In the genomic region with DNA sequence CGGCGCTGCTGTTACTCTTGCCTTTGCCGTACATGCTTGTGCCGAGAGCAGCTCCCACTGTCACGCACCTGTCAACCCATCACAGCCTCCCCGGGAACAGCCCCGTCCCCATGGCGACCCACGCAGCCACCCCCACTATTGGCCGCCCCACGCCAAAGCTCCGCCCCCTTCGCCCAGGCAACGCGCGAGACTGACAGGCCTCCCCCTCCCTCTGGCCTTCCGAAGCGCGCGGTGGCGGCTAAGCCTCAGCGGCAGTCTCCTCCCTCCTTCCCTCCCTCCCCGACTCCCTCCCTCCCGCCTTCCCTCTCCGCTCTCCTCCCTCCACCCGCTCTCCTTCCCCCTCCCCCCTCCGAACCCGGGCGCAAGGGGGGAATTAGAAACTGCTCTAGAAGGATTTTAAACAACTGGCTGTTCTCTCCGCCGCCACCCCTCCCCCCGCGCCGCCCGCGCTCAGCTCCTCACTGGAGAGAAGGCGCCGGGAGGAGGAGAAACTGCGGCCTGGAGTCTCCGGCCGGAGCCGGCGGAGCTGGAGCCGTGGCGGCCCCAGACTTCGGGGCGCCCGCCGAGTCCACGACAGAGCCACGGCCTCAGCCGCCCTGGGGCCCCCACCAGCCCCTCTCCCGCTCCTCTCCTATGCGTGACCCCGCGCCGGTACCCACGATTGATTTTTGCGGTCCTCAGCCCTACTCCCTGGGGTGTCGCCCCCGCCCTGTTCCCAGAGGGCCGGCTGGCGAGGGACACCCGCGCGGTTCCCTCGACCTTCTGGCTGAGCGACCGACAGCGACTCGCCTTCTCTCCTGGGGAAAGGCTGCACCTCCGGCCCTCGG, we compare ENCODE assay signal across 1 cellular context.
TF ChIP-seq lines count a peak whose summit lies in the region.

A gene (minus strand): TSS at position 89 of the 827 bp plus-strand sequence. CDS start 55 bp downstream, at position 34.

TF ChIP-seq in K562, 482 proteins besides CTCF, POLR2A, EP300 and RAD21 (continued from another document and continues in another):
- TF ChIP-seq, protein P1, sequence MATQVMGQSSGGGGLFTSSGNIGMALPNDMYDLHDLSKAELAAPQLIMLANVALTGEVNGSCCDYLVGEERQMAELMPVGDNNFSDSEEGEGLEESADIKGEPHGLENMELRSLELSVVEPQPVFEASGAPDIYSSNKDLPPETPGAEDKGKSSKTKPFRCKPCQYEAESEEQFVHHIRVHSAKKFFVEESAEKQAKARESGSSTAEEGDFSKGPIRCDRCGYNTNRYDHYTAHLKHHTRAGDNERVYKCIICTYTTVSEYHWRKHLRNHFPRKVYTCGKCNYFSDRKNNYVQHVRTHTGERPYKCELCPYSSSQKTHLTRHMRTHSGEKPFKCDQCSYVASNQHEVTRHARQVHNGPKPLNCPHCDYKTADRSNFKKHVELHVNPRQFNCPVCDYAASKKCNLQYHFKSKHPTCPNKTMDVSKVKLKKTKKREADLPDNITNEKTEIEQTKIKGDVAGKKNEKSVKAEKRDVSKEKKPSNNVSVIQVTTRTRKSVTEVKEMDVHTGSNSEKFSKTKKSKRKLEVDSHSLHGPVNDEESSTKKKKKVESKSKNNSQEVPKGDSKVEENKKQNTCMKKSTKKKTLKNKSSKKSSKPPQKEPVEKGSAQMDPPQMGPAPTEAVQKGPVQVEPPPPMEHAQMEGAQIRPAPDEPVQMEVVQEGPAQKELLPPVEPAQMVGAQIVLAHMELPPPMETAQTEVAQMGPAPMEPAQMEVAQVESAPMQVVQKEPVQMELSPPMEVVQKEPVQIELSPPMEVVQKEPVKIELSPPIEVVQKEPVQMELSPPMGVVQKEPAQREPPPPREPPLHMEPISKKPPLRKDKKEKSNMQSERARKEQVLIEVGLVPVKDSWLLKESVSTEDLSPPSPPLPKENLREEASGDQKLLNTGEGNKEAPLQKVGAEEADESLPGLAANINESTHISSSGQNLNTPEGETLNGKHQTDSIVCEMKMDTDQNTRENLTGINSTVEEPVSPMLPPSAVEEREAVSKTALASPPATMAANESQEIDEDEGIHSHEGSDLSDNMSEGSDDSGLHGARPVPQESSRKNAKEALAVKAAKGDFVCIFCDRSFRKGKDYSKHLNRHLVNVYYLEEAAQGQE (CRISPR knock-in tag; IDR thresholded peaks at IDR 0.05; ENCODE audit: low read depth), result no peak
- TF ChIP-seq HDAC8 (tag; IDR thresholded peaks at IDR 0.05) (peak; percentile 51; the same call in 1 of the 2 replicates), ZFP30 (CRISPR knock-in tag; IDR thresholded peaks at IDR 0.05; ENCODE audit: borderline replicate concordance) (no peak), DACH1 (IDR thresholded peaks at IDR 0.05; ENCODE audit: partially characterized antibody) (peak; percentile 40), ZNF23 (CRISPR knock-in tag; IDR thresholded peaks at IDR 0.05) (no peak), RFX5 (IDR thresholded peaks at IDR 0.05; ENCODE audit: low read depth, low read length) (0 out of 2 replicates have a peak, but pooled peaks have one; percentile 6), SNIP1 (IDR thresholded peaks at IDR 0.05; ENCODE audit: low read depth) (no peak), ILK (tag; IDR thresholded peaks at IDR 0.05; ENCODE audit: borderline replicate concordance, low read depth) (no peak), CXXC5 (CRISPR knock-in tag; IDR thresholded peaks at IDR 0.05) (peak; percentile 88), JUN (IDR thresholded peaks at IDR 0.05; ENCODE audit: borderline replicate concordance, low read depth, low read length) (no peak), JUN (CRISPR knock-in tag; IDR thresholded peaks at IDR 0.05; ENCODE audit: borderline replicate concordance) (no peak), GATAD2A (IDR thresholded peaks at IDR 0.05) (no peak), TOE1 (IDR thresholded peaks at IDR 0.05; ENCODE audit: borderline replicate concordance) (peak; percentile 93), TOE1 (CRISPR knock-in tag; IDR thresholded peaks at IDR 0.05; ENCODE audit: borderline replicate concordance, low read depth) (no peak), PRMT5 (CRISPR knock-in tag; IDR thresholded peaks at IDR 0.05) (no peak), WHSC1 (IDR thresholded peaks at IDR 0.05; ENCODE audit: low read length) (no peak), FOXK1 (CRISPR knock-in tag; IDR thresholded peaks at IDR 0.05; ENCODE audit: borderline replicate concordance) (no peak), BCL6 (CRISPR knock-in tag; IDR thresholded peaks at IDR 0.05) (no peak), ZFP1 (CRISPR knock-in tag; IDR thresholded peaks at IDR 0.05) (no peak), BHLHE40 (IDR thresholded peaks at IDR 0.05; ENCODE audit: low read length) (peak; percentile 31), ZNF24 (IDR thresholded peaks at IDR 0.05) (peak; percentile 64), CHD1 (IDR thresholded peaks at IDR 0.05; ENCODE audit: low read length) (no peak), ZNF764 (CRISPR knock-in tag; IDR thresholded peaks at IDR 0.05; ENCODE audit: low read depth) (no peak), BRF1 (IDR thresholded peaks at IDR 0.05; ENCODE audit: borderline replicate concordance, extremely low read depth, insufficient read length) (no peak), FUS (optimal IDR thresholded peaks at IDR 0.05; ENCODE audit: low read depth, low read length) (peak; percentile 12), STAT5B (CRISPR knock-in tag; IDR thresholded peaks at IDR 0.05) (no peak), ZFX (CRISPR knock-in tag; IDR thresholded peaks at IDR 0.05) (peak; percentile 92), FOXK2 (conservative IDR thresholded peaks at IDR 0.05 in 1 of 2, IDR thresholded peaks at IDR 0.05 in 1 of 2; ENCODE audit: low read depth in 2 of 2) (peak in 1 of 2 experiments; percentile 46; a peak in 2 of 4 replicates), MCM5 (IDR thresholded peaks at IDR 0.05; ENCODE audit: low read depth) (no peak), ARID2 (IDR thresholded peaks at IDR 0.05) (no peak), HNRNPH1 (optimal IDR thresholded peaks at IDR 0.05; ENCODE audit: low read depth, low read length) (no peak), ZFP36 (IDR thresholded peaks at IDR 0.05; ENCODE audit: low read depth, low read length, partially characterized antibody) (no peak), POLR3G (IDR thresholded peaks at IDR 0.05; ENCODE audit: extremely low read depth, insufficient read length, insufficient replicate concordance) (no peak), IRF2 (CRISPR knock-in tag; IDR thresholded peaks at IDR 0.05) (no peak), SMARCB1 (IDR thresholded peaks at IDR 0.05; ENCODE audit: insufficient read length, low read depth) (no peak), KLF16 (IDR thresholded peaks at IDR 0.05) (no peak), KDM5B (IDR thresholded peaks at IDR 0.05; ENCODE audit: insufficient replicate concordance, low read depth, low read length) (peak; percentile 54), CEBPB (tag; IDR thresholded peaks at IDR 0.05) (no peak), SMARCA5 (IDR thresholded peaks at IDR 0.05) (peak; percentile 23; the same call in 1 of the 2 replicates), SREBF1 (IDR thresholded peaks at IDR 0.05; ENCODE audit: borderline replicate concordance, low read depth, low read length) (no peak), TCFL5 (CRISPR knock-in tag; conservative IDR thresholded peaks at IDR 0.05) (no peak), ZNF124 (CRISPR knock-in tag; IDR thresholded peaks at IDR 0.05) (0 out of 2 replicates have a peak, but pooled peaks have one; percentile 40), ESRRA (IDR thresholded peaks at IDR 0.05; ENCODE audit: borderline replicate concordance, low read depth) (peak; percentile 45; the same call in 1 of the 2 replicates), TCF3 (CRISPR knock-in tag; IDR thresholded peaks at IDR 0.05) (no peak; the same call in 1 of the 2 replicates), ZKSCAN1 (IDR thresholded peaks at IDR 0.05; ENCODE audit: low read depth, low read length) (peak; percentile 10; the same call in 1 of the 2 replicates), CREBBP (IDR thresholded peaks at IDR 0.05; ENCODE audit: low read depth, low read length) (no peak), EWSR1 (IDR thresholded peaks at IDR 0.05; ENCODE audit: borderline replicate concordance, low read depth, partially characterized antibody) (no peak), POLR2G (IDR thresholded peaks at IDR 0.05; ENCODE audit: low read depth, low read length) (peak; percentile 90), E2F3 (CRISPR knock-in tag; IDR thresholded peaks at IDR 0.05) (peak; percentile 30; the same call in 1 of the 2 replicates), TRIM28 (IDR thresholded peaks at IDR 0.05) (no peak), TBP (optimal IDR thresholded peaks at IDR 0.05; ENCODE audit: low read depth, low read length) (peak; percentile 70)
- TF ChIP-seq, protein P2, sequence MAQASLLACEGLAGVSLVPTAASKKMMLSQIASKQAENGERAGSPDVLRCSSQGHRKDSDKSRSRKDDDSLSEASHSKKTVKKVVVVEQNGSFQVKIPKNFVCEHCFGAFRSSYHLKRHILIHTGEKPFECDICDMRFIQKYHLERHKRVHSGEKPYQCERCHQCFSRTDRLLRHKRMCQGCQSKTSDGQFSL (CRISPR knock-in tag; IDR thresholded peaks at IDR 0.05), result peak; percentile 74
- TF ChIP-seq, protein P2 (tag; IDR thresholded peaks at IDR 0.05), result peak in 1 of 2 experiments; percentile 60; a peak in 1 of 4 replicates
- TF ChIP-seq, protein P3, sequence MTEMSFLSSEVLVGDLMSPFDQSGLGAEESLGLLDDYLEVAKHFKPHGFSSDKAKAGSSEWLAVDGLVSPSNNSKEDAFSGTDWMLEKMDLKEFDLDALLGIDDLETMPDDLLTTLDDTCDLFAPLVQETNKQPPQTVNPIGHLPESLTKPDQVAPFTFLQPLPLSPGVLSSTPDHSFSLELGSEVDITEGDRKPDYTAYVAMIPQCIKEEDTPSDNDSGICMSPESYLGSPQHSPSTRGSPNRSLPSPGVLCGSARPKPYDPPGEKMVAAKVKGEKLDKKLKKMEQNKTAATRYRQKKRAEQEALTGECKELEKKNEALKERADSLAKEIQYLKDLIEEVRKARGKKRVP (CRISPR knock-in tag; IDR thresholded peaks at IDR 0.05), result no peak
- TF ChIP-seq, protein P4, sequence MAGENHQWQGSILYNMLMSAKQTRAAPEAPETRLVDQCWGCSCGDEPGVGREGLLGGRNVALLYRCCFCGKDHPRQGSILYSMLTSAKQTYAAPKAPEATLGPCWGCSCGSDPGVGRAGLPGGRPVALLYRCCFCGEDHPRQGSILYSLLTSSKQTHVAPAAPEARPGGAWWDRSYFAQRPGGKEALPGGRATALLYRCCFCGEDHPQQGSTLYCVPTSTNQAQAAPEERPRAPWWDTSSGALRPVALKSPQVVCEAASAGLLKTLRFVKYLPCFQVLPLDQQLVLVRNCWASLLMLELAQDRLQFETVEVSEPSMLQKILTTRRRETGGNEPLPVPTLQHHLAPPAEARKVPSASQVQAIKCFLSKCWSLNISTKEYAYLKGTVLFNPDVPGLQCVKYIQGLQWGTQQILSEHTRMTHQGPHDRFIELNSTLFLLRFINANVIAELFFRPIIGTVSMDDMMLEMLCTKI (IDR thresholded peaks at IDR 0.05; ENCODE audit: partially characterized antibody), result no peak
- TF ChIP-seq, protein P5, sequence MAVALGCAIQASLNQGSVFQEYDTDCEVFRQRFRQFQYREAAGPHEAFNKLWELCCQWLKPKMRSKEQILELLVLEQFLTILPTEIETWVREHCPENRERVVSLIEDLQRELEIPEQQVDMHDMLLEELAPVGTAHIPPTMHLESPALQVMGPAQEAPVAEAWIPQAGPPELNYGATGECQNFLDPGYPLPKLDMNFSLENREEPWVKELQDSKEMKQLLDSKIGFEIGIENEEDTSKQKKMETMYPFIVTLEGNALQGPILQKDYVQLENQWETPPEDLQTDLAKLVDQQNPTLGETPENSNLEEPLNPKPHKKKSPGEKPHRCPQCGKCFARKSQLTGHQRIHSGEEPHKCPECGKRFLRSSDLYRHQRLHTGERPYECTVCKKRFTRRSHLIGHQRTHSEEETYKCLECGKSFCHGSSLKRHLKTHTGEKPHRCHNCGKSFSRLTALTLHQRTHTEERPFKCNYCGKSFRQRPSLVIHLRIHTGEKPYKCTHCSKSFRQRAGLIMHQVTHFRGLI (CRISPR knock-in tag; IDR thresholded peaks at IDR 0.05), result no peak
- TF ChIP-seq, protein P6, sequence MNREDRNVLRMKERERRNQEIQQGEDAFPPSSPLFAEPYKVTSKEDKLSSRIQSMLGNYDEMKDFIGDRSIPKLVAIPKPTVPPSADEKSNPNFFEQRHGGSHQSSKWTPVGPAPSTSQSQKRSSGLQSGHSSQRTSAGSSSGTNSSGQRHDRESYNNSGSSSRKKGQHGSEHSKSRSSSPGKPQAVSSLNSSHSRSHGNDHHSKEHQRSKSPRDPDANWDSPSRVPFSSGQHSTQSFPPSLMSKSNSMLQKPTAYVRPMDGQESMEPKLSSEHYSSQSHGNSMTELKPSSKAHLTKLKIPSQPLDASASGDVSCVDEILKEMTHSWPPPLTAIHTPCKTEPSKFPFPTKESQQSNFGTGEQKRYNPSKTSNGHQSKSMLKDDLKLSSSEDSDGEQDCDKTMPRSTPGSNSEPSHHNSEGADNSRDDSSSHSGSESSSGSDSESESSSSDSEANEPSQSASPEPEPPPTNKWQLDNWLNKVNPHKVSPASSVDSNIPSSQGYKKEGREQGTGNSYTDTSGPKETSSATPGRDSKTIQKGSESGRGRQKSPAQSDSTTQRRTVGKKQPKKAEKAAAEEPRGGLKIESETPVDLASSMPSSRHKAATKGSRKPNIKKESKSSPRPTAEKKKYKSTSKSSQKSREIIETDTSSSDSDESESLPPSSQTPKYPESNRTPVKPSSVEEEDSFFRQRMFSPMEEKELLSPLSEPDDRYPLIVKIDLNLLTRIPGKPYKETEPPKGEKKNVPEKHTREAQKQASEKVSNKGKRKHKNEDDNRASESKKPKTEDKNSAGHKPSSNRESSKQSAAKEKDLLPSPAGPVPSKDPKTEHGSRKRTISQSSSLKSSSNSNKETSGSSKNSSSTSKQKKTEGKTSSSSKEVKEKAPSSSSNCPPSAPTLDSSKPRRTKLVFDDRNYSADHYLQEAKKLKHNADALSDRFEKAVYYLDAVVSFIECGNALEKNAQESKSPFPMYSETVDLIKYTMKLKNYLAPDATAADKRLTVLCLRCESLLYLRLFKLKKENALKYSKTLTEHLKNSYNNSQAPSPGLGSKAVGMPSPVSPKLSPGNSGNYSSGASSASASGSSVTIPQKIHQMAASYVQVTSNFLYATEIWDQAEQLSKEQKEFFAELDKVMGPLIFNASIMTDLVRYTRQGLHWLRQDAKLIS (CRISPR knock-in tag; IDR thresholded peaks at IDR 0.05), result peak; percentile 87; the same call in 1 of the 2 replicates
- TF ChIP-seq, protein P7, sequence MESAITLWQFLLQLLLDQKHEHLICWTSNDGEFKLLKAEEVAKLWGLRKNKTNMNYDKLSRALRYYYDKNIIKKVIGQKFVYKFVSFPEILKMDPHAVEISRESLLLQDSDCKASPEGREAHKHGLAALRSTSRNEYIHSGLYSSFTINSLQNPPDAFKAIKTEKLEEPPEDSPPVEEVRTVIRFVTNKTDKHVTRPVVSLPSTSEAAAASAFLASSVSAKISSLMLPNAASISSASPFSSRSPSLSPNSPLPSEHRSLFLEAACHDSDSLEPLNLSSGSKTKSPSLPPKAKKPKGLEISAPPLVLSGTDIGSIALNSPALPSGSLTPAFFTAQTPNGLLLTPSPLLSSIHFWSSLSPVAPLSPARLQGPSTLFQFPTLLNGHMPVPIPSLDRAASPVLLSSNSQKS (CRISPR knock-in tag; IDR thresholded peaks at IDR 0.05), result no peak
